ENCODE assay signal across 11 cellular contexts in the genomic region with DNA sequence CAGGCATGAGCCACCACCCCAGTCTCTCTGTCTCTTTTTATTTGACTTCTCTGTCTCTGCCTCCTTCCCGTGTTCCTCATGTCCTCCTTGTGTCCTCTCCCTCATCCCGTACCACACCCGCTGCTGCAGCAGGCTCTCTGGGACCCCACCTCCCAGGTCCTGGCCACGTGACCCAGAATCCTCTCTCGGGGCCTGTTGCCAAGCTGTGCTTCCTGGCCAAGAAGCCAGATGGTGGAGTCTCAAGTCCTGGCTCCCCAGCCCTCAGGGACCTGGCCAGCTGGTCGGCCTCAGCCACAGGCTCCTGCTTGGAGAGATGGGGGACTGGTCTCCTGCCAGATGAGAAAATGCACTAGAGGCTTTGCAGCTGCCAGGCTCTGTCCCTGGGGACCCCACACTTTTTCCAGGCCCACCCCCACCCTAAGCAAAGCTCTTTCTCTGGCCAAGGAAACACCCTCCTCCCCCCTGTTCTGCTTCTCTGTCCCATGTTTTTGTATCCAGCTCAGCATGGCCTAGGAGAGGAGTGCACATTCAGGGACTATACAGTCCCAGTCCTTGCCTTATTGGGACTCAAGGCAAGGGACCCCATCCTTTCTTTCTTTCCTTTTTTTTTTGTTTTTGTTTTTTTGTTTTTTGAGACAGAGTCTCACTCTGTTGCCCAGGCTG. TPM values are rescaled to one million over a fixed set of nuclear protein-coding genes. Genes with fewer than 3 reads are reported as not detected.
DNase-seq lines count a peak whose midpoint lies in the region; ATAC-seq and TF ChIP-seq lines count a peak whose summit lies in the region.
"Had no signal": no experiment of that assay in that cellular context is flagged by ENCODE, and none has a peak within 500 bp of the region (broad histone marks: within the 10 kb centered on the region; RNA-seq: fewer than 3 reads in every experiment).

No MANE protein-coding gene starts in this region.

- intact Hi-C loops in left ventricle myocardium superior (cut with micrococcal nuclease) = no loop called here

- H3K4me3 ChIP-seq in Karpas-422 (ENCODE audit: low read length) (no peak overlapping the region), thoracic aorta (no peak overlapping the region)

- H3K27ac Mint-ChIP-seq in stimulated activated naive B cell treated with anti-CD40 and anti-IgM and Interleukin-4, amounts not matched to agents 10 μg/mL and 1 μg/mL and 100 μg/mL, for 72 hours = no peak overlapping the region
- H3K27ac Mint-ChIP-seq: activated B cell treated with CpG ODN at 0.5 μM for 24 hours had no signal

- H3K9me3 ChIP-seq in Karpas-422 (ENCODE audit: low read length) = no peaks in the 10 kb centered on the region
- H3K9me3 ChIP-seq in thoracic aorta = no peaks in the 10 kb centered on the region

- H3K4me1 ChIP-seq in Karpas-422 (ENCODE audit: low read length) (no peaks in the 10 kb centered on the region), thoracic aorta (ENCODE audit: control insufficient read depth in 1 of 2, low read depth in 2 of 2) (peaks cover 0 to 26% of the 10 kb centered on the region in 2 donors)

- peaks cover 2 to 10% of the 10 kb centered on the region in 2 donors for H3K4me1 Mint-ChIP-seq in stimulated activated naive B cell treated with anti-CD40 and anti-IgM and Interleukin-4, amounts not matched to agents 10 μg/mL and 1 μg/mL and 100 μg/mL, for 72 hours
- H3K4me1 Mint-ChIP-seq: activated B cell treated with CpG ODN at 0.5 μM for 24 hours had no signal

- H3K9me2 ChIP-seq in Karpas-422 (replicated peaks; ENCODE audit: insufficient read depth, low read length) = no peaks in the 10 kb centered on the region

- peaks cover 16 to 29% of the 10 kb centered on the region in 2 donors for H3K27me3 Mint-ChIP-seq in stimulated activated naive B cell treated with anti-CD40 and anti-IgM and Interleukin-4, amounts not matched to agents 10 μg/mL and 1 μg/mL and 100 μg/mL, for 72 hours

- H4K20me1 ChIP-seq in Karpas-422 (ENCODE audit: insufficient read depth, low read depth, low read length) = no peaks in the 10 kb centered on the region

- no peaks in the 10 kb centered on the region for H3K9me3 Mint-ChIP-seq in stimulated activated naive B cell treated with anti-CD40 and anti-IgM and Interleukin-4, amounts not matched to agents 10 μg/mL and 1 μg/mL and 100 μg/mL, for 72 hours

- TF ChIP-seq CTCF in thoracic aorta (IDR thresholded peaks at IDR 0.05) = no peak

- H3K27me3 ChIP-seq in Karpas-422 (ENCODE audit: low read length) (no peaks in the 10 kb centered on the region), thoracic aorta (replicated peaks; ENCODE audit: insufficient read depth) (no peaks in the 10 kb centered on the region)

- H3K36me3 ChIP-seq in Karpas-422 (ENCODE audit: insufficient read depth, low read length) = no peaks in the 10 kb centered on the region
- H3K36me3 ChIP-seq in thoracic aorta = no peaks in the 10 kb centered on the region

- no peaks in the 10 kb centered on the region for H3K79me2 ChIP-seq in Karpas-422 (ENCODE audit: low read length)

- H3K4me3 Mint-ChIP-seq in stimulated activated naive B cell treated with anti-CD40 and anti-IgM and Interleukin-4, amounts not matched to agents 10 μg/mL and 1 μg/mL and 100 μg/mL, for 72 hours = no peak overlapping the region
- H3K4me3 Mint-ChIP-seq: activated B cell treated with CpG ODN at 0.5 μM for 24 hours had no signal

- H3K27ac ChIP-seq in Karpas-422 (ENCODE audit: low read length) = no peak overlapping the region
- peak overlapping the region; percentile 19 to 62 for H3K27ac ChIP-seq in thoracic aorta

- DNase-seq in Karpas-422 (peak; percentile 35), SK-N-DZ (ENCODE audit: low spot score) (peak; percentile 89), left ventricle myocardium superior (peak; percentile 90), thoracic aorta (ENCODE audit: low spot score) (peak; percentile 26), NCI-H345 (lab: John Stamatoyannopoulos, UW) (no peak), MV-4-11 (lab: John Stamatoyannopoulos, UW) (no peak)
- no peak for DNase-seq in stimulated activated naive B cell treated with anti-CD40 and anti-IgM and Interleukin-4, amounts not matched to agents 10 μg/mL and 1 μg/mL and 100 μg/mL, for 72 hours
- DNase-seq: activated B cell treated with CpG ODN at 0.5 μM for 24 hours; activated effector memory CD4-positive, alpha-beta T cell treated with Interleukin-2 at 50 U/mL for 16 hours; DND-41 had no signal

- H2AFZ ChIP-seq in Karpas-422 (ENCODE audit: low read length) = no peak overlapping the region

- no peaks in the 10 kb centered on the region for H3K36me3 Mint-ChIP-seq in stimulated activated naive B cell treated with anti-CD40 and anti-IgM and Interleukin-4, amounts not matched to agents 10 μg/mL and 1 μg/mL and 100 μg/mL, for 72 hours

- no peak overlapping the region for H3K4me2 ChIP-seq in Karpas-422 (ENCODE audit: low read depth, low read length, poor library complexity, severe bottlenecking)

- peak; percentile 93 for ATAC-seq in left ventricle myocardium superior
- ATAC-seq in thoracic aorta (ENCODE audit: insufficient number of reproducible peaks, low FRiP score, low read depth) = peak; percentile 63
- no peak for ATAC-seq in stimulated activated naive B cell treated with anti-CD40 and anti-IgM and Interleukin-4, amounts not matched to agents 10 μg/mL and 1 μg/mL and 100 μg/mL, for 72 hours (replicated peaks)
- no peak for ATAC-seq in HG03432 (IDR thresholded peaks at IDR 0.05; ENCODE audit: unreplicated experiment)

- no peak overlapping the region for H3K9ac ChIP-seq in Karpas-422 (ENCODE audit: low read length)

RNA-seq across cellular contexts. Expression of a gene that starts 34.3 kb away (rescaled TPM):
- total RNA-seq in Karpas-422 (2014; rRNA removed; shearing (Covaris generic); ENCODE audit: low replicate concordance) = 49.7 and 98.2 TPM in 2 replicates
- polyA plus RNA-seq in SK-N-DZ (2014; cell fraction: cytosol; rRNA removed) = 58.1 and 70.1 TPM in 2 replicates
- polyA plus RNA-seq in SK-N-DZ (2014; cell fraction: nucleus; rRNA removed) = 75.2 and 81.7 TPM in 2 replicates
- total RNA-seq in left ventricle myocardium superior = 16.4 TPM
- 10 to 100 TPM; 36.0 to 78.4 TPM for total RNA-seq in thoracic aorta

RNA-seq across cellular contexts. Expression of a gene that starts 58.8 kb away (rescaled TPM):
- total RNA-seq in Karpas-422 (2014; rRNA removed; shearing (Covaris generic); ENCODE audit: low replicate concordance) = 9.6 and 25.9 TPM in 2 replicates
- 29.0 and 34.3 TPM in 2 replicates for polyA plus RNA-seq in SK-N-DZ (2014; cell fraction: cytosol; rRNA removed)
- 273 and 335 TPM in 2 replicates for polyA plus RNA-seq in SK-N-DZ (2014; cell fraction: nucleus; rRNA removed)
- total RNA-seq in left ventricle myocardium superior = 294 TPM
- total RNA-seq in thoracic aorta = 100 to 1,000 TPM; 687 to 905 TPM

Comparison
In these comparisons a context has a peak if more than half of its experiments do, and no peak if none do; other contexts are left out.
1. DNase-seq: peak in Karpas-422 (single experiment), SK-N-DZ (single experiment), left ventricle myocardium superior (single experiment) and thoracic aorta (single experiment); none in stimulated activated naive B cell treated with anti-CD40 and anti-IgM and Interleukin-4, amounts not matched to agents 10 μg/mL and 1 μg/mL and 100 μg/mL, for 72 hours (single experiment), NCI-H345 (single experiment) and MV-4-11 (single experiment).
2. ATAC-seq: peak in left ventricle myocardium superior (single experiment) and thoracic aorta (single experiment); none in stimulated activated naive B cell treated with anti-CD40 and anti-IgM and Interleukin-4, amounts not matched to agents 10 μg/mL and 1 μg/mL and 100 μg/mL, for 72 hours (0 of 2) and HG03432 (single experiment).
3. RNA of a gene that starts 58.8 kb away (total RNA-seq): 687 to 905 TPM in thoracic aorta and 294 TPM in left ventricle myocardium superior (single experiment); 9.6 to 25.9 TPM in Karpas-422; every median in the first group is over 10 times any median in the second.